ENCODE assay signal across 15 cellular contexts in the genomic region with DNA sequence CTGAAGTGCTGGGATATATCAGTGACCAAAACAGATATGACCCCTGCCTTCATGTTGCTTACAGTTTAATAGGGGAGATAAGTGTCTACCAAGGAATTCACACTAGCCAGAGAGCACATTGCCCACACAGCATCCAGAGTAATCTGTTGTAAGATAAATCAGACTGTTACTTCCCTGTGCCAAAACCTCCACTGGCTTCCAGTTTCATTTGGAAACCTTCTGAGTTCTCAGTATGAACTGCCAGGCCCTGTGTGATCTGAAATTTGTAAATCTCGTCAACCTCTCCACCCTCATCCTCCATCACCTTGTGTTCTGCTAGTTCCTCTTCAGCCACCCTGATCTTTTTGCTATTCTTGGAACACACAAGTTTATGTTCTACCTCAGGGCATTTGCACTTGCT.
"Had no signal": no experiment of that assay in that cellular context is flagged by ENCODE, and none has a peak within 500 bp of the region (broad histone marks: within the 10 kb centered on the region; RNA-seq: fewer than 3 reads in every experiment).

No MANE protein-coding gene starts in this region.

- H3K4me1 ChIP-seq: body of pancreas, testis had no signal

- ATAC-seq: body of pancreas; left cardiac atrium; lower lobe of right lung; stimulated activated naive CD8-positive, alpha-beta T cell treated with anti-CD3 and anti-CD28 coated beads, Interleukin-15, amount 100 ng/mL, for 72 hours had no signal

- H3K27me3 ChIP-seq: body of pancreas, testis had no signal

- H3K27ac Mint-ChIP-seq: immature natural killer cell; stimulated activated naive CD8-positive, alpha-beta T cell treated with anti-CD3 and anti-CD28 coated beads, Interleukin-15, amount 100 ng/mL, for 72 hours had no signal

- H3K27ac ChIP-seq: body of pancreas, lower lobe of right lung, parathyroid adenoma, testis had no signal

- H3K4me3 Mint-ChIP-seq: immature natural killer cell; stimulated activated naive CD8-positive, alpha-beta T cell treated with anti-CD3 and anti-CD28 coated beads, Interleukin-15, amount 100 ng/mL, for 72 hours had no signal

- DNase-seq: activated CD8-positive, alpha-beta memory T cell treated with anti-CD3 and anti-CD28 coated beads for 24 hours; activated naive CD4-positive, alpha-beta T cell treated with anti-CD3 and anti-CD28 coated beads, Interleukin-2, amount 50 U/mL, for 16 hours; body of pancreas; central memory CD4-positive, alpha-beta T cell; cortex of kidney; effector memory CD4-positive, alpha-beta T cell; immature natural killer cell; left cardiac atrium; lower lobe of right lung; naive B cell; stimulated activated CD4-positive, alpha-beta T cell treated with anti-CD3 and anti-CD28 coated beads, Interleukin-4, amount 100 ng/mL, for 1 hour; stimulated activated naive CD8-positive, alpha-beta T cell treated with anti-CD3 and anti-CD28 coated beads, Interleukin-15, amount 100 ng/mL, for 72 hours; testis had no signal

- H3K27me3 Mint-ChIP-seq: naive B cell; stimulated activated naive CD8-positive, alpha-beta T cell treated with anti-CD3 and anti-CD28 coated beads, Interleukin-15, amount 100 ng/mL, for 72 hours had no signal

- H3K36me3 ChIP-seq: lower lobe of right lung had no signal

- H3K9me3 ChIP-seq: body of pancreas, lower lobe of right lung, testis had no signal

- H3K4me3 ChIP-seq: body of pancreas, lower lobe of right lung, testis had no signal

- H3K9me3 Mint-ChIP-seq: activated T-helper 2 cell treated with anti-CD3 and anti-CD28 coated beads, Interferon-gamma antibody, Interleukin-2, Interleukin-4, amounts not matched to agents 10 μg/mL and 5 μg/mL and 100 μg/mL, durations not matched to agents 14 hours and 24 hours and 36 hours; immature natural killer cell; stimulated activated naive CD8-positive, alpha-beta T cell treated with anti-CD3 and anti-CD28 coated beads, Interleukin-15, amount 100 ng/mL, for 72 hours had no signal
